ENCODE assay signal across 25 cellular contexts in genomic region chr3:52791396-52791795, GRCh38. TPM values are rescaled to one million over a fixed set of nuclear protein-coding genes. Genes with fewer than 3 reads are reported as not detected.
DNase-seq lines count a peak whose midpoint lies in the region; ATAC-seq, FAIRE-seq and TF ChIP-seq lines count a peak whose summit lies in the region.
"Had no signal": no experiment of that assay in that cellular context is flagged by ENCODE, and none has a peak within 500 bp of the region (broad histone marks: within the 10 kb centered on the region; RNA-seq: fewer than 3 reads in every experiment).

No MANE protein-coding gene starts in this region.

- H3K9ac ChIP-seq in liver (ENCODE audit: low read depth in 1 of 2, low read length in 2 of 2): no peak overlapping the region
- no peak overlapping the region for H3K9ac ChIP-seq in HepG2 (ENCODE audit: insufficient read depth, low read depth, low read length)
- H3K9ac ChIP-seq in BLaER1 treated with 17β-estradiol and CSF1 and Interleukin-3, amounts not matched to agents 10 nM and 100 nM: peak overlapping the region in 6 of 11 experiments; percentile 3 to 79 (median 64); a peak in 6 of 22 replicates
- no peak overlapping the region for H3K9ac ChIP-seq in MM.1S (ENCODE audit: low read length)

- 77% methylated on average over 12 of the region's 12 CpGs for WGBS in liver
- 83% methylated on average over 9 of the region's 12 CpGs for WGBS in HepG2 (ENCODE audit: low lambda C conversion rate)

- H3K27me3 ChIP-seq in liver (ENCODE audit: control insufficient read depth in 4 of 4, insufficient read depth in 4 of 4, low read length in 3 of 4): no peaks in the 10 kb centered on the region
- no peaks in the 10 kb centered on the region for H3K27me3 ChIP-seq in HepG2 (ENCODE audit: control insufficient read depth in 1 of 2, insufficient read depth in 2 of 2, low read length in 2 of 2)
- H3K27me3 ChIP-seq in BLaER1 treated with 17β-estradiol and CSF1 and Interleukin-3, amounts not matched to agents 10 nM and 100 nM: peaks cover 0 to 4% (median 0%) of the 10 kb centered on the region in 11 experiments; a peak in 2 of 22 replicates
- H3K27me3 ChIP-seq in osteoblast (ENCODE audit: insufficient read depth, low read length): peaks cover 9% of the 10 kb centered on the region
- no peaks in the 10 kb centered on the region for H3K27me3 ChIP-seq in MM.1S (replicated peaks; ENCODE audit: insufficient read depth, low read length)

- no peak overlapping the region for H3K4me2 ChIP-seq in HepG2 (ENCODE audit: low read depth, low read length)
- peak overlapping the region in 9 of 11 experiments; percentile 29 to 98 (median 88); a peak in 17 of 22 replicates for H3K4me2 ChIP-seq in BLaER1 treated with 17β-estradiol and CSF1 and Interleukin-3, amounts not matched to agents 10 nM and 100 nM
- H3K4me2 ChIP-seq in osteoblast (ENCODE audit: insufficient read depth, low read length): no peak overlapping the region
- H3K4me2 ChIP-seq in MM.1S (ENCODE audit: low read depth, low read length): no peak overlapping the region
- H3K4me2 ChIP-seq: GM23338 had no signal

- H3K79me2 ChIP-seq in HepG2 (ENCODE audit: insufficient read depth, low read length) (peaks cover 4% of the 10 kb centered on the region), osteoblast (ENCODE audit: insufficient read depth, low read length) (no peaks in the 10 kb centered on the region), MM.1S (ENCODE audit: low read length) (no peaks in the 10 kb centered on the region)

- H3K4me3 ChIP-seq in liver (ENCODE audit: low read depth in 1 of 3, low read length in 3 of 3) (no peak overlapping the region), HepG2 (replicated peaks in 1 of 3; ENCODE audit: insufficient read depth in 1 of 3, low read depth in 2 of 3, low read length in 3 of 3) (no peak overlapping the region), osteoblast (ENCODE audit: insufficient read depth, low read length) (no peak overlapping the region), MM.1S (ENCODE audit: low read length) (no peak overlapping the region)
- H3K4me3 ChIP-seq in BLaER1 treated with 17β-estradiol and CSF1 and Interleukin-3, amounts not matched to agents 10 nM and 100 nM: no peak overlapping the region
- H3K4me3 ChIP-seq: GM12878, GM23338, HAP-1 had no signal

- BruUV-seq in HepG2 (replicated peaks; lab: Mats Ljungman, UMichigan): no TSS peak

- TF ChIP-seq POLR2A in HepG2 (IDR thresholded peaks at IDR 0.05; ENCODE audit: insufficient read depth in 1 of 2, low read depth in 2 of 2, low read length in 2 of 2): no peak

- TF ChIP-seq CTCF in liver (IDR thresholded peaks at IDR 0.05; ENCODE audit: low read depth, low read length, missing input control) (no peak), HepG2 (CRISPR knock-in tag; IDR thresholded peaks at IDR 0.05) (no peak), osteoblast (IDR thresholded peaks at IDR 0.05; ENCODE audit: extremely low read depth, low read depth, low read length) (no peak), MM.1S (IDR thresholded peaks at IDR 0.05; ENCODE audit: low read length) (no peak)

- H3K9me2 ChIP-seq in MM.1S (replicated peaks; ENCODE audit: insufficient read depth, low read length): no peaks in the 10 kb centered on the region

- ATAC-seq in HepG2: no peak
- ATAC-seq: GM12878, GM23338 had no signal

- H2AFZ ChIP-seq in HepG2 (ENCODE audit: low read length) (no peak overlapping the region), osteoblast (ENCODE audit: low read length) (no peak overlapping the region), MM.1S (ENCODE audit: low read length) (no peak overlapping the region)
- H2AFZ ChIP-seq: GM23338 had no signal

- H3K36me3 ChIP-seq in liver (ENCODE audit: control insufficient read depth in 4 of 4, insufficient read depth in 3 of 4, low read depth in 1 of 4, low read length in 3 of 4) (peaks cover 4 to 35% (median 25%) of the 10 kb centered on the region in 4 donors), HepG2 (replicated peaks in 1 of 2; ENCODE audit: control insufficient read depth in 1 of 2, insufficient read depth in 2 of 2, low read length in 2 of 2) (peaks cover 3 to 5% of the 10 kb centered on the region in 2 experiments; a peak in 2 of 5 replicates), osteoblast (ENCODE audit: insufficient read depth, low read length) (no peaks in the 10 kb centered on the region), MM.1S (replicated peaks; ENCODE audit: insufficient read depth, low read length) (no peaks in the 10 kb centered on the region)
- no peaks in the 10 kb centered on the region for H3K36me3 ChIP-seq in BLaER1 treated with 17β-estradiol and CSF1 and Interleukin-3, amounts not matched to agents 10 nM and 100 nM
- H3K36me3 ChIP-seq: HAP-1 had no signal

- intact Hi-C loops in HepG2 (cut with micrococcal nuclease; ENCODE audit: unreplicated experiment): no loop called here

- H4K20me1 ChIP-seq in HepG2 (ENCODE audit: insufficient read depth, low read length): no peaks in the 10 kb centered on the region
- no peaks in the 10 kb centered on the region for H4K20me1 ChIP-seq in BLaER1 treated with 17β-estradiol and CSF1 and Interleukin-3, amounts not matched to agents 10 nM and 100 nM
- H4K20me1 ChIP-seq in osteoblast (ENCODE audit: insufficient read depth, low read length): no peaks in the 10 kb centered on the region
- H4K20me1 ChIP-seq in MM.1S (ENCODE audit: insufficient read depth, low read length): no peaks in the 10 kb centered on the region

- FAIRE-seq in HepG2 (lab: Jason Lieb, UNC): no peak
- FAIRE-seq: D721Med, GM12878, GM19239, H54 had no signal

- no peak for DNase-seq in HepG2 (ENCODE audit: low spot score)
- peak; percentile 6 for DNase-seq in epidermal melanocyte (ENCODE audit: insufficient read length, low spot score)
- peak; percentile 37 for DNase-seq in osteoblast (ENCODE audit: insufficient read length, low spot score, missing footprints)
- no peak for DNase-seq in kidney glomerular epithelial cell (lab: John Stamatoyannopoulos, UW)
- no peak for DNase-seq in MM.1S
- DNase-seq in KBM-7: no peak
- DNase-seq: CD4-positive, alpha-beta T cell; CD8-positive, alpha-beta memory T cell; DMS 273 treated with DMSO at 0.1 percent for 48 hours; DMS79; EL; GDM1; HFFc6 had no signal

- peak overlapping the region; percentile 77 to 97 for H3K27ac ChIP-seq in liver (ENCODE audit: low read depth in 1 of 2, low read length in 2 of 2)
- no peak overlapping the region for H3K27ac ChIP-seq in HepG2 (ENCODE audit: extremely low read length, insufficient read depth, low read length)
- H3K27ac ChIP-seq in BLaER1 treated with 17β-estradiol and CSF1 and Interleukin-3, amounts not matched to agents 10 nM and 100 nM: peak overlapping the region in 4 of 11 experiments; percentile 83 to 89 (median 87); a peak in 9 of 22 replicates
- H3K27ac ChIP-seq in osteoblast (ENCODE audit: low read depth, low read length): no peak overlapping the region
- no peak overlapping the region for H3K27ac ChIP-seq in MM.1S (ENCODE audit: low read length)

- TF ChIP-seq RAD21 in liver (IDR thresholded peaks at IDR 0.05) (no peak), HepG2 (CRISPR knock-in tag; IDR thresholded peaks at IDR 0.05) (no peak)

- CTCF ChIA-PET in HepG2 (lab: Yijun Ruan, JAX; ENCODE audit: low intra/inter-chr PET ratio, low total read pairs): no interaction called here

- H3K9me3 ChIP-seq in liver (ENCODE audit: control insufficient read depth in 4 of 4, low read length in 3 of 4): no peaks in the 10 kb centered on the region
- no peaks in the 10 kb centered on the region for H3K9me3 ChIP-seq in HepG2 (ENCODE audit: low read length)
- no peaks in the 10 kb centered on the region for H3K9me3 ChIP-seq in BLaER1 treated with 17β-estradiol and CSF1 and Interleukin-3, amounts not matched to agents 10 nM and 100 nM (replicated peaks in 1 of 11)
- H3K9me3 ChIP-seq in osteoblast (ENCODE audit: low read depth, low read length): no peaks in the 10 kb centered on the region
- no peaks in the 10 kb centered on the region for H3K9me3 ChIP-seq in MM.1S (replicated peaks; ENCODE audit: insufficient read depth, low read length)
- H3K9me3 ChIP-seq: HAP-1 had no signal

- no peaks in the 10 kb centered on the region for H3F3A ChIP-seq in MM.1S (ENCODE audit: insufficient read depth, low read length)

- H3K4me1 ChIP-seq in liver (ENCODE audit: control insufficient read depth in 4 of 4, insufficient read depth in 4 of 4, low read length in 3 of 4) (peaks cover 19 to 85% (median 66%) of the 10 kb centered on the region in 4 donors), HepG2 (ENCODE audit: insufficient read depth, low read length) (peaks cover 100% of the 10 kb centered on the region), osteoblast (ENCODE audit: insufficient read depth, low read length) (no peaks in the 10 kb centered on the region), MM.1S (ENCODE audit: low read length) (no peaks in the 10 kb centered on the region)
- H3K4me1 ChIP-seq in BLaER1 treated with 17β-estradiol and CSF1 and Interleukin-3, amounts not matched to agents 10 nM and 100 nM: peaks cover 30 to 83% (median 75%) of the 10 kb centered on the region in 10 experiments
- H3K4me1 ChIP-seq: HAP-1 had no signal

- POLR2A ChIA-PET in HepG2 (lab: Yijun Ruan, JAX): interaction anchor here (1.9 to 10.9 kb wide), 4 partner anchors 12 to 49 kb away, joined by 5 to 466 read pairs (median 44); partner anchors contain the start of genes ITIH1 and NEK4

- TF ChIP-seq EP300 in HepG2 (IDR thresholded peaks at IDR 0.05; ENCODE audit: low read depth in 2 of 2, low read length in 2 of 2) (no peak), HepG2 (CRISPR knock-in tag; IDR thresholded peaks at IDR 0.05; ENCODE audit: borderline replicate concordance) (no peak)

- in situ Hi-C loops in HepG2 (cut with HindIII; ENCODE audit: extremely low pct_ligation_motif_present, low pct_unique_long_range_greater_than_20kb) (no loop called here), KBM-7 (cut with MboI; ENCODE audit: low pct_unique_long_range_greater_than_20kb, low sequenced_read_pairs) (no loop called here)

RNA-seq across cellular contexts. Expression of gene ITIH3, which starts 3.2 kb away (rescaled TPM):
- total RNA-seq in liver: 1,000 to 10,000 TPM in 1 of 2 donors, 100 to 1,000 TPM in 1; 507 to 1,075 TPM
- 1,000 to 10,000 TPM in 1 of 2 donors, 100 to 1,000 TPM in 1; 743 to 1,326 TPM for polyA plus RNA-seq in liver
- total RNA-seq in HepG2 (2016; rRNA removed; fragmentation: Illumina TruSeq; extraction: Trizol): 38.9 and 105 TPM in 2 replicates
- total RNA-seq in HepG2 (2016; cell fraction: cytosol; rRNA removed; fragmentation: Illumina TruSeq; extraction: Trizol; ENCODE audit: low read depth): 10.8 and 12.0 TPM in 2 replicates
- total RNA-seq in HepG2 (2016; cell fraction: insoluble cytoplasmic fraction; rRNA removed; fragmentation: Illumina TruSeq; extraction: Trizol): 37.6 and 103 TPM in 2 replicates
- total RNA-seq in HepG2 (2016; cell fraction: membrane; rRNA removed; fragmentation: Illumina TruSeq; extraction: Trizol): 14.7 and 16.8 TPM in 2 replicates
- total RNA-seq in HepG2 (2016; cell fraction: nucleus; rRNA removed; fragmentation: Illumina TruSeq; extraction: Trizol): 132 and 140 TPM in 2 replicates
- polyA plus RNA-seq in HepG2 (2011; rRNA removed): 632 and 1,233 TPM in 2 replicates
- polyA plus RNA-seq in HepG2 (2011; cell fraction: cytosol; rRNA removed): 347 and 666 TPM in 2 replicates
- polyA plus RNA-seq in HepG2 (2011; cell fraction: nucleus; rRNA removed): 3,464 and 4,379 TPM in 2 replicates
- polyA plus RNA-seq in HepG2 (2012): 718 and 962 TPM in 2 replicates
- polyA plus RNA-seq in HepG2 (2016; cell fraction: cytosol; fragmentation: Illumina TruSeq; extraction: Trizol; ENCODE audit: low read depth): 7.0 and 7.3 TPM in 2 replicates
- 31.3 and 36.2 TPM in 2 replicates for polyA plus RNA-seq in HepG2 (2016; cell fraction: insoluble cytoplasmic fraction; fragmentation: Illumina TruSeq; extraction: Trizol; ENCODE audit: low read depth)
- 10.3 TPM in 2 replicates for polyA plus RNA-seq in HepG2 (2016; cell fraction: membrane; fragmentation: Illumina TruSeq; extraction: Trizol; ENCODE audit: low read depth)
- 273 and 284 TPM in 2 replicates for polyA plus RNA-seq in HepG2 (2016; cell fraction: nucleus; fragmentation: Illumina TruSeq; extraction: Trizol; ENCODE audit: insufficient read depth, low read depth)
- 0.26 and 415 TPM in 2 replicates for polyA minus RNA-seq in HepG2 (2011; rRNA and poly(A)+ RNA removed; ENCODE audit: low replicate concordance)
- 134 and 348 TPM in 2 replicates for polyA minus RNA-seq in HepG2 (2011; cell fraction: cytosol; rRNA and poly(A)+ RNA removed)
- 662 and 1,024 TPM in 2 replicates for polyA minus RNA-seq in HepG2 (2011; cell fraction: nucleus; rRNA and poly(A)+ RNA removed)
- total RNA-seq in osteoblast: under 0.01 TPM in 1 of 2 replicates, not detected in the other
- total RNA-seq: A673; CD4-positive, alpha-beta T cell; CD8-positive, alpha-beta memory T cell; GM23338 had no signal
- polyA plus RNA-seq: CD14-positive monocyte; CD8-positive, alpha-beta memory T cell; GM23338 had no signal

RNA-seq across cellular contexts. Expression of gene ITIH1, which starts 14.0 kb away (rescaled TPM):
- total RNA-seq in liver (1,000 to 10,000 TPM; 1,022 to 1,400 TPM), HepG2 (2016; rRNA removed; fragmentation: Illumina TruSeq; extraction: Trizol) (9.8 and 12.3 TPM in 2 replicates), osteoblast (not detected in 2 replicates)
- polyA plus RNA-seq in liver (1,000 to 10,000 TPM; 1,193 to 1,291 TPM), HepG2 (2011; rRNA removed) (19.6 and 46.5 TPM in 2 replicates)
- total RNA-seq in HepG2 (2016; cell fraction: cytosol; rRNA removed; fragmentation: Illumina TruSeq; extraction: Trizol; ENCODE audit: low read depth): 7.6 and 10.0 TPM in 2 replicates
- total RNA-seq in HepG2 (2016; cell fraction: insoluble cytoplasmic fraction; rRNA removed; fragmentation: Illumina TruSeq; extraction: Trizol): 7.8 and 12.6 TPM in 2 replicates
- 10.1 and 13.2 TPM in 2 replicates for total RNA-seq in HepG2 (2016; cell fraction: membrane; rRNA removed; fragmentation: Illumina TruSeq; extraction: Trizol)
- 10.1 and 14.4 TPM in 2 replicates for total RNA-seq in HepG2 (2016; cell fraction: nucleus; rRNA removed; fragmentation: Illumina TruSeq; extraction: Trizol)
- 19.0 and 27.6 TPM in 2 replicates for polyA plus RNA-seq in HepG2 (2011; cell fraction: cytosol; rRNA removed)
- polyA plus RNA-seq in HepG2 (2011; cell fraction: nucleus; rRNA removed): 84.4 and 124 TPM in 2 replicates
- polyA plus RNA-seq in HepG2 (2012): 39.9 and 42.6 TPM in 2 replicates
- 8.5 and 8.8 TPM in 2 replicates for polyA plus RNA-seq in HepG2 (2016; cell fraction: cytosol; fragmentation: Illumina TruSeq; extraction: Trizol; ENCODE audit: low read depth)
- polyA plus RNA-seq in HepG2 (2016; cell fraction: insoluble cytoplasmic fraction; fragmentation: Illumina TruSeq; extraction: Trizol; ENCODE audit: low read depth): 9.1 and 10.1 TPM in 2 replicates
- polyA plus RNA-seq in HepG2 (2016; cell fraction: membrane; fragmentation: Illumina TruSeq; extraction: Trizol; ENCODE audit: low read depth): 8.5 and 11.6 TPM in 2 replicates
- polyA plus RNA-seq in HepG2 (2016; cell fraction: nucleus; fragmentation: Illumina TruSeq; extraction: Trizol; ENCODE audit: insufficient read depth, low read depth): 21.9 and 26.1 TPM in 2 replicates
- 17.9 TPM in 1 of 2 replicates, not detected in the other for polyA minus RNA-seq in HepG2 (2011; rRNA and poly(A)+ RNA removed; ENCODE audit: low replicate concordance)
- polyA minus RNA-seq in HepG2 (2011; cell fraction: cytosol; rRNA and poly(A)+ RNA removed): 5.0 and 10.8 TPM in 2 replicates
- polyA minus RNA-seq in HepG2 (2011; cell fraction: nucleus; rRNA and poly(A)+ RNA removed): 9.7 and 16.8 TPM in 2 replicates
- total RNA-seq: A172; A673; CD4-positive, alpha-beta T cell; CD8-positive, alpha-beta memory T cell; GM23338; HFFc6 had no signal
- polyA plus RNA-seq: BJ; CD8-positive, alpha-beta memory T cell; GM23338 had no signal

RNA-seq across cellular contexts. Expression of gene NEK4, which starts 20.7 kb away (rescaled TPM):
- total RNA-seq in liver (10 to 100 TPM; 24.0 to 28.7 TPM), HepG2 (2016; rRNA removed; fragmentation: Illumina TruSeq; extraction: Trizol) (38.0 and 38.5 TPM in 2 replicates), osteoblast (22.7 and 24.6 TPM in 2 replicates)
- polyA plus RNA-seq in liver (1 to 10 TPM; 5.4 to 6.8 TPM), HepG2 (2011; rRNA removed) (16.5 and 16.7 TPM in 2 replicates)
- total RNA-seq in HepG2 (2016; cell fraction: cytosol; rRNA removed; fragmentation: Illumina TruSeq; extraction: Trizol; ENCODE audit: low read depth): 18.0 and 19.7 TPM in 2 replicates
- total RNA-seq in HepG2 (2016; cell fraction: insoluble cytoplasmic fraction; rRNA removed; fragmentation: Illumina TruSeq; extraction: Trizol): 34.9 and 36.4 TPM in 2 replicates
- 51.1 and 53.4 TPM in 2 replicates for total RNA-seq in HepG2 (2016; cell fraction: membrane; rRNA removed; fragmentation: Illumina TruSeq; extraction: Trizol)
- 26.1 and 33.6 TPM in 2 replicates for total RNA-seq in HepG2 (2016; cell fraction: nucleus; rRNA removed; fragmentation: Illumina TruSeq; extraction: Trizol)
- 8.4 and 11.3 TPM in 2 replicates for polyA plus RNA-seq in HepG2 (2011; cell fraction: cytosol; rRNA removed)
- 13.6 and 17.2 TPM in 2 replicates for polyA plus RNA-seq in HepG2 (2011; cell fraction: nucleus; rRNA removed)
- 13.3 and 14.9 TPM in 2 replicates for polyA plus RNA-seq in HepG2 (2012)
- polyA plus RNA-seq in HepG2 (2016; cell fraction: cytosol; fragmentation: Illumina TruSeq; extraction: Trizol; ENCODE audit: low read depth): 8.7 and 9.1 TPM in 2 replicates
- polyA plus RNA-seq in HepG2 (2016; cell fraction: insoluble cytoplasmic fraction; fragmentation: Illumina TruSeq; extraction: Trizol; ENCODE audit: low read depth): 27.2 and 31.1 TPM in 2 replicates
- polyA plus RNA-seq in HepG2 (2016; cell fraction: membrane; fragmentation: Illumina TruSeq; extraction: Trizol; ENCODE audit: low read depth): 22.7 and 22.9 TPM in 2 replicates
- 31.4 and 31.8 TPM in 2 replicates for polyA plus RNA-seq in HepG2 (2016; cell fraction: nucleus; fragmentation: Illumina TruSeq; extraction: Trizol; ENCODE audit: insufficient read depth, low read depth)
- 8.2 and 15.1 TPM in 2 replicates for polyA minus RNA-seq in HepG2 (2011; rRNA and poly(A)+ RNA removed; ENCODE audit: low replicate concordance)
- polyA minus RNA-seq in HepG2 (2011; cell fraction: cytosol; rRNA and poly(A)+ RNA removed): 12.0 and 14.8 TPM in 2 replicates
- polyA minus RNA-seq in HepG2 (2011; cell fraction: nucleus; rRNA and poly(A)+ RNA removed): 31.7 and 49.4 TPM in 2 replicates

RNA-seq across cellular contexts. Expression of gene ITIH4, which starts 39.1 kb away (rescaled TPM):
- 1,000 to 10,000 TPM in 1 of 2 donors, 100 to 1,000 TPM in 1; 447 to 2,000 TPM for total RNA-seq in liver
- polyA plus RNA-seq in liver: 1,000 to 10,000 TPM; 2,821 to 3,354 TPM
- total RNA-seq in HepG2 (2016; rRNA removed; fragmentation: Illumina TruSeq; extraction: Trizol): 1.5 and 5.3 TPM in 2 replicates
- total RNA-seq in HepG2 (2016; cell fraction: cytosol; rRNA removed; fragmentation: Illumina TruSeq; extraction: Trizol; ENCODE audit: low read depth): 1.1 and 1.6 TPM in 2 replicates
- total RNA-seq in HepG2 (2016; cell fraction: insoluble cytoplasmic fraction; rRNA removed; fragmentation: Illumina TruSeq; extraction: Trizol): 2.2 and 6.6 TPM in 2 replicates
- total RNA-seq in HepG2 (2016; cell fraction: membrane; rRNA removed; fragmentation: Illumina TruSeq; extraction: Trizol): 1.0 and 2.3 TPM in 2 replicates
- 6.0 and 8.7 TPM in 2 replicates for total RNA-seq in HepG2 (2016; cell fraction: nucleus; rRNA removed; fragmentation: Illumina TruSeq; extraction: Trizol)
- 2.7 and 3.7 TPM in 2 replicates for polyA plus RNA-seq in HepG2 (2011; rRNA removed)
- 1.1 and 1.6 TPM in 2 replicates for polyA plus RNA-seq in HepG2 (2011; cell fraction: cytosol; rRNA removed)
- polyA plus RNA-seq in HepG2 (2011; cell fraction: nucleus; rRNA removed): 6.7 and 7.2 TPM in 2 replicates
- 0.95 TPM in 1 of 2 replicates, not detected in the other for polyA plus RNA-seq in HepG2 (2012)
- polyA plus RNA-seq in HepG2 (2016; cell fraction: cytosol; fragmentation: Illumina TruSeq; extraction: Trizol; ENCODE audit: low read depth): 0.76 and 1.1 TPM in 2 replicates
- 1.3 and 1.6 TPM in 2 replicates for polyA plus RNA-seq in HepG2 (2016; cell fraction: insoluble cytoplasmic fraction; fragmentation: Illumina TruSeq; extraction: Trizol; ENCODE audit: low read depth)
- 1.2 and 1.4 TPM in 2 replicates for polyA plus RNA-seq in HepG2 (2016; cell fraction: membrane; fragmentation: Illumina TruSeq; extraction: Trizol; ENCODE audit: low read depth)
- 10.2 and 12.6 TPM in 2 replicates for polyA plus RNA-seq in HepG2 (2016; cell fraction: nucleus; fragmentation: Illumina TruSeq; extraction: Trizol; ENCODE audit: insufficient read depth, low read depth)
- 1.8 and 2.5 TPM in 2 replicates for polyA minus RNA-seq in HepG2 (2011; rRNA and poly(A)+ RNA removed; ENCODE audit: low replicate concordance)
- polyA minus RNA-seq in HepG2 (2011; cell fraction: cytosol; rRNA and poly(A)+ RNA removed): 0.59 and 0.97 TPM in 2 replicates
- 0.64 and 2.5 TPM in 2 replicates for polyA minus RNA-seq in HepG2 (2011; cell fraction: nucleus; rRNA and poly(A)+ RNA removed)
- 2.5 and 3.5 TPM in 2 replicates for total RNA-seq in osteoblast
- polyA plus RNA-seq: CD8-positive, alpha-beta memory T cell had no signal

RNA-seq across cellular contexts. Expression of gene MUSTN1, which starts 43.4 kb away (rescaled TPM):
- total RNA-seq in liver (10 to 100 TPM in 1 of 2 donors, under 1 TPM in 1; 0.25 to 12.1 TPM), HepG2 (2016; rRNA removed; fragmentation: Illumina TruSeq; extraction: Trizol) (1.3 and 1.4 TPM in 2 replicates), osteoblast (1.4 TPM in 1 of 2 replicates, not detected in the other)
- polyA plus RNA-seq in liver (1 to 10 TPM; 1.8 to 6.1 TPM), HepG2 (2011; rRNA removed) (0.60 and 0.84 TPM in 2 replicates)
- 1.1 TPM in 1 of 2 replicates, not detected in the other for total RNA-seq in HepG2 (2016; cell fraction: cytosol; rRNA removed; fragmentation: Illumina TruSeq; extraction: Trizol; ENCODE audit: low read depth)
- 1.8 and 2.0 TPM in 2 replicates for total RNA-seq in HepG2 (2016; cell fraction: insoluble cytoplasmic fraction; rRNA removed; fragmentation: Illumina TruSeq; extraction: Trizol)
- 0.62 and 1.3 TPM in 2 replicates for total RNA-seq in HepG2 (2016; cell fraction: membrane; rRNA removed; fragmentation: Illumina TruSeq; extraction: Trizol)
- 1.5 and 1.8 TPM in 2 replicates for total RNA-seq in HepG2 (2016; cell fraction: nucleus; rRNA removed; fragmentation: Illumina TruSeq; extraction: Trizol)
- polyA plus RNA-seq in HepG2 (2011; cell fraction: cytosol; rRNA removed): 0.46 and 0.76 TPM in 2 replicates
- 8.5 TPM in 2 replicates for polyA plus RNA-seq in HepG2 (2011; cell fraction: nucleus; rRNA removed)
- 0.59 and 1.6 TPM in 2 replicates for polyA plus RNA-seq in HepG2 (2012)
- 0.95 and 1.2 TPM in 2 replicates for polyA plus RNA-seq in HepG2 (2016; cell fraction: cytosol; fragmentation: Illumina TruSeq; extraction: Trizol; ENCODE audit: low read depth)
- 1.7 and 2.2 TPM in 2 replicates for polyA plus RNA-seq in HepG2 (2016; cell fraction: insoluble cytoplasmic fraction; fragmentation: Illumina TruSeq; extraction: Trizol; ENCODE audit: low read depth)
- 0.33 and 0.93 TPM in 2 replicates for polyA plus RNA-seq in HepG2 (2016; cell fraction: membrane; fragmentation: Illumina TruSeq; extraction: Trizol; ENCODE audit: low read depth)
- polyA plus RNA-seq in HepG2 (2016; cell fraction: nucleus; fragmentation: Illumina TruSeq; extraction: Trizol; ENCODE audit: insufficient read depth, low read depth): 4.6 and 6.7 TPM in 2 replicates
- polyA minus RNA-seq in HepG2 (2011; rRNA and poly(A)+ RNA removed; ENCODE audit: low replicate concordance): 0.54 TPM in 1 of 2 replicates, not detected in the other
- not detected in 2 replicates for polyA minus RNA-seq in HepG2 (2011; cell fraction: cytosol; rRNA and poly(A)+ RNA removed)
- polyA minus RNA-seq in HepG2 (2011; cell fraction: nucleus; rRNA and poly(A)+ RNA removed): not detected in 2 replicates
- total RNA-seq: A673 had no signal
- polyA plus RNA-seq: BJ; CD8-positive, alpha-beta memory T cell had no signal

Comparison
In these comparisons a context has a peak if more than half of its experiments do, and no peak if none do; other contexts are left out.
1. H3K27ac ChIP-seq: peak in liver (2 of 2); none in HepG2 (single experiment), osteoblast (single experiment) and MM.1S (single experiment).
2. RNA of gene ITIH1, which starts 14.0 kb away (total RNA-seq): 1,022 to 1,400 TPM in liver; 7.6 to 14.4 TPM in HepG2 and not detected in osteoblast; every median in the first group is over 10 times any median in the second.
3. H3K9ac ChIP-seq: peak in BLaER1 treated with 17β-estradiol and CSF1 and Interleukin-3, amounts not matched to agents 10 nM and 100 nM (6 of 11); none in liver (0 of 2), HepG2 (single experiment) and MM.1S (single experiment).
4. DNase-seq: peak in epidermal melanocyte (single experiment) and osteoblast (single experiment); none in HepG2 (single experiment), kidney glomerular epithelial cell (single experiment), MM.1S (single experiment) and KBM-7 (single experiment).
5. H3K4me2 ChIP-seq: peak in BLaER1 treated with 17β-estradiol and CSF1 and Interleukin-3, amounts not matched to agents 10 nM and 100 nM (9 of 11); none in HepG2 (single experiment), osteoblast (single experiment) and MM.1S (single experiment).
6. RNA of gene ITIH3, which starts 3.2 kb away (total RNA-seq): 507 to 1,075 TPM in liver and 10.8 to 140 TPM in HepG2; under 0.01 TPM in osteoblast; every median in the first group is over 10 times any median in the second.